2 cellular contexts compared by ENCODE assay signal in genomic region chr4:37803348-37803973, GRCh38.
TF ChIP-seq lines count a peak whose summit lies in the region.

No MANE protein-coding gene starts in this region.

TF ChIP-seq in HCT116, 20 proteins besides CTCF, POLR2A, EP300 and RAD21:
- TF ChIP-seq EGR1 (IDR thresholded peaks at IDR 0.05; ENCODE audit: low read depth) (no peak), CEBPB (IDR thresholded peaks at IDR 0.05; ENCODE audit: low read depth) (peak; percentile 27; the same call in 1 of the 2 replicates)

TF ChIP-seq in H1, 55 proteins besides CTCF, POLR2A, EP300 and RAD21:
- no peak for TF ChIP-seq ZNF274 (IDR thresholded peaks at IDR 0.05; ENCODE audit: borderline replicate concordance, extremely low read depth, low read length)
- TF ChIP-seq SAP30 (IDR thresholded peaks at IDR 0.05; ENCODE audit: insufficient read depth, insufficient replicate concordance, low read length), result no peak
- TF ChIP-seq ASH2L (IDR thresholded peaks at IDR 0.05; ENCODE audit: low read length), result no peak
- TF ChIP-seq SP2 (IDR thresholded peaks at IDR 0.05; ENCODE audit: low read length), result no peak
- no peak for TF ChIP-seq SIX5 (IDR thresholded peaks at IDR 0.05; ENCODE audit: low read depth, low read length)
- no peak for TF ChIP-seq SUZ12 (IDR thresholded peaks at IDR 0.05; ENCODE audit: low read length)
- TF ChIP-seq SP4 (IDR thresholded peaks at IDR 0.05; ENCODE audit: low read length), result no peak
- TF ChIP-seq SIN3A (conservative IDR thresholded peaks at IDR 0.05 in 1 of 2, IDR thresholded peaks at IDR 0.05 in 1 of 2; ENCODE audit: low read depth in 1 of 2, low read length in 2 of 2), result no peak
- TF ChIP-seq SP1 (IDR thresholded peaks at IDR 0.05; ENCODE audit: low read depth, low read length), result no peak
- no peak for TF ChIP-seq RNF2 (IDR thresholded peaks at IDR 0.05; ENCODE audit: borderline replicate concordance, low read depth, low read length, missing control alignments, poor library complexity, severe bottlenecking)
- no peak for TF ChIP-seq RFX5 (IDR thresholded peaks at IDR 0.05; ENCODE audit: borderline replicate concordance, low read depth, low read length)
- no peak for TF ChIP-seq HDAC6 (IDR thresholded peaks at IDR 0.05; ENCODE audit: low read depth, low read length)
- TF ChIP-seq BCL11A (IDR thresholded peaks at IDR 0.05; ENCODE audit: low read depth in 2 of 2, low read length in 2 of 2), result no peak
- no peak for TF ChIP-seq RBBP5 (IDR thresholded peaks at IDR 0.05; ENCODE audit: borderline replicate concordance, low read depth, low read length)
- no peak for TF ChIP-seq TEAD4 (IDR thresholded peaks at IDR 0.05; ENCODE audit: low read depth, low read length)
- TF ChIP-seq RXRA (IDR thresholded peaks at IDR 0.05; ENCODE audit: insufficient read depth, low read depth, low read length), result no peak
- TF ChIP-seq CBX5 (IDR thresholded peaks at IDR 0.05; ENCODE audit: low read depth, low read length), result no peak
